8 cellular contexts compared by ENCODE assay signal in genomic region chr19:12162882-12163806, GRCh38. TPM values are rescaled to one million over a fixed set of nuclear protein-coding genes. Genes with fewer than 3 reads are reported as not detected.
DNase-seq lines count a peak whose midpoint lies in the region; ATAC-seq, FAIRE-seq and TF ChIP-seq lines count a peak whose summit lies in the region.

Gene ZNF136, plus strand, starts transcription at chr19:12163096. Its CDS starts 108 bp downstream, at chr19:12163204.

- no peaks in the 10 kb centered on the region for H3K27me3 Mint-ChIP-seq in mesothelial cell of epicardium (ENCODE audit: low read depth)

- peaks cover 2% of the 10 kb centered on the region for H3K36me3 Mint-ChIP-seq in mesothelial cell of epicardium

- H3K4me1 Mint-ChIP-seq in mesothelial cell of epicardium = peaks cover 20% of the 10 kb centered on the region

- H3K4me1 ChIP-seq in HUES48 (ENCODE audit: control insufficient read depth, insufficient read depth, low read length) (no peaks in the 10 kb centered on the region), NT2/D1 (ENCODE audit: insufficient read depth, insufficient read length) (no peaks in the 10 kb centered on the region)

- H3K36me3 ChIP-seq in HUES48 (ENCODE audit: control insufficient read depth, insufficient read depth, low read length) (no peaks in the 10 kb centered on the region), NT2/D1 (ENCODE audit: insufficient read depth, insufficient read length, low read length) (peaks cover 18% of the 10 kb centered on the region)

- FAIRE-seq in endometrium (lab: Jason Lieb, UNC) = peak; percentile 67

- in situ Hi-C loops in Caki2 (cut with HindIII; ENCODE audit: low pct_unique_long_range_greater_than_20kb, low sequenced_read_pairs) = no loop called here

- H3K9ac ChIP-seq in HUES48 (ENCODE audit: low read depth, low read length) (peak within 1 kb of the TSS; percentile 64), NT2/D1 (ENCODE audit: insufficient read length, low read depth) (peak within 1 kb of the TSS; percentile 96)

- ATAC-seq in GM21423 (IDR thresholded peaks at IDR 0.05; ENCODE audit: unreplicated experiment) = peak; percentile 97

- no peaks in the 10 kb centered on the region for H3K9me3 Mint-ChIP-seq in mesothelial cell of epicardium

- no peaks in the 10 kb centered on the region for H3K9me3 ChIP-seq in HUES48 (ENCODE audit: control insufficient read depth, insufficient read depth, low read length)
- H3K9me3 ChIP-seq in NT2/D1 (ENCODE audit: insufficient read depth, low read length) = no peaks in the 10 kb centered on the region; the same call in 1 of the 2 replicates

- DNase-seq in Caki2 (ENCODE audit: low read depth) (peak; percentile 92), NT2/D1 (ENCODE audit: low read depth, low spot score) (peak; percentile 97), mesothelial cell of epicardium (ENCODE audit: low spot score in 2 of 2, unreplicated experiment in 2 of 2) (peak; percentile 80 to 87)
- DNase-seq in activated CD8-positive, alpha-beta memory T cell treated with anti-CD3 and anti-CD28 coated beads, Interleukin-2, amount 50 U/mL, for 24 hours (ENCODE audit: extremely low read depth) = peak; percentile 84
- DNase-seq in stimulated activated CD8-positive, alpha-beta memory T cell treated with anti-CD3 and anti-CD28 coated beads, Interleukin-15, amount 100 ng/mL, for 4 hours (ENCODE audit: low read depth in 2 of 2) = peak; percentile 79 to 90

- H3K27me3 ChIP-seq in HUES48 (ENCODE audit: control insufficient read depth, insufficient read depth, low read length) (no peaks in the 10 kb centered on the region), NT2/D1 (ENCODE audit: insufficient read depth, insufficient read length) (no peaks in the 10 kb centered on the region)

- peak within 1 kb of the TSS; percentile 91 for H3K27ac ChIP-seq in HUES48 (ENCODE audit: low read depth, low read length)

- H3K4me3 ChIP-seq in HUES48 (ENCODE audit: low read depth, low read length) (peak within 1 kb of the TSS; percentile 85), NT2/D1 (ENCODE audit: insufficient read length, low read depth) (peak within 1 kb of the TSS; percentile 95)

- TF ChIP-seq CTCF in mesothelial cell of epicardium (IDR thresholded peaks at IDR 0.05; ENCODE audit: unreplicated experiment) = no peak

- peak within 1 kb of the TSS; percentile 92 for H3K4me3 Mint-ChIP-seq in mesothelial cell of epicardium

- H3K27ac Mint-ChIP-seq in mesothelial cell of epicardium = peak within 1 kb of the TSS; percentile 99

RNA-seq across cellular contexts. Expression of gene ZNF136, which starts in this region (rescaled TPM):
- total RNA-seq in Caki2 (2014; rRNA removed; shearing (Covaris generic); ENCODE audit: low replicate concordance) = 1.1 and 6.6 TPM in 2 replicates
- 16.5 to 18.7 TPM (median 17.9 TPM) in 3 replicates for total RNA-seq in mesothelial cell of epicardium

Comparison
In these comparisons a context has a peak if more than half of its experiments do, and no peak if none do; other contexts are left out.
1. Peak in every context shown above with its lines: DNase-seq, ATAC-seq, H3K4me3 ChIP-seq and H3K27ac ChIP-seq.